In genomic region chr10:119413738-119414611, GRCh38 we compare ENCODE assay signal across 12 cellular contexts.
DNase-seq lines count a peak whose midpoint lies in the region; ATAC-seq and TF ChIP-seq lines count a peak whose summit lies in the region.
"Had no signal": no experiment of that assay in that cellular context is flagged by ENCODE, and none has a peak within 500 bp of the region (broad histone marks: within the 10 kb centered on the region; RNA-seq: fewer than 3 reads in every experiment).

No MANE protein-coding gene starts in this region.

- no peaks in the 10 kb centered on the region for H4K20me1 ChIP-seq in SK-N-SH (ENCODE audit: insufficient read depth)

- no peaks in the 10 kb centered on the region for H3K9me3 Mint-ChIP-seq in natural killer cell
- H3K9me3 Mint-ChIP-seq: IgD-negative memory B cell; natural killer cell treated with Interleukin-12 subunit alpha and Interleukin-12 subunit beta and Interleukin-15 and Interleukin-18, amount 100 ng/mL, for 72 hours; T-helper 1 cell treated with Interleukin-12 subunit alpha and Interleukin-12 subunit beta and Interleukin-4 antibody, amounts not matched to agents 30 μg/mL and 1 μg/mL, for 36 hours had no signal

- no peaks in the 10 kb centered on the region for H3K27me3 ChIP-seq in SK-N-SH (ENCODE audit: insufficient read depth)
- no peaks in the 10 kb centered on the region for H3K27me3 ChIP-seq in mucosa of stomach (ENCODE audit: control insufficient read depth, insufficient read depth, low read length)
- H3K27me3 ChIP-seq in vagina: no peaks in the 10 kb centered on the region

- CTCF ChIA-PET in SK-N-SH (lab: Yijun Ruan, JAX): interaction anchor here (0.9 to 7.5 kb wide), 4 partner anchors 31 to 215 kb away, joined by 3 to 87 read pairs (median 28); partner anchors contain the start of gene GRK5

- no peaks in the 10 kb centered on the region for H3K36me3 Mint-ChIP-seq in natural killer cell
- H3K36me3 Mint-ChIP-seq: natural killer cell treated with Interleukin-12 subunit alpha and Interleukin-12 subunit beta and Interleukin-15 and Interleukin-18, amount 100 ng/mL, for 72 hours had no signal

- 71% methylated on average over 11 of the region's 23 CpGs for WGBS in SK-N-SH (ENCODE audit: low lambda C conversion rate)

- no peak for TF ChIP-seq EP300 in SK-N-SH (IDR thresholded peaks at IDR 0.05; ENCODE audit: borderline replicate concordance in 1 of 2, low read depth in 1 of 2, low read length in 1 of 2)

- H3K79me2 ChIP-seq in SK-N-SH (ENCODE audit: insufficient read depth): no peaks in the 10 kb centered on the region

- H3F3A ChIP-seq in SK-N-SH (replicated peaks; ENCODE audit: insufficient read depth): no peaks in the 10 kb centered on the region

- DNase-seq in SK-N-SH (no peak), fibroblast of peridontal ligament (ENCODE audit: extremely low read depth) (peak; percentile 99), vagina (ENCODE audit: extremely low spot score in 2 of 2) (no peak), natural killer cell (no peak), NCI-H774 (lab: John Stamatoyannopoulos, UW) (no peak), activated gamma-delta T cell (lab: John Stamatoyannopoulos, UW) (no peak)
- DNase-seq: activated T-cell treated with anti-CD3 and anti-CD28 coated beads, Interleukin-2, amount 50 U/mL, for 1 hour had no signal

- H3K4me3 ChIP-seq in SK-N-SH (ENCODE audit: low read depth in 2 of 2, low read length in 1 of 2): no peak overlapping the region
- H3K4me3 ChIP-seq in mucosa of stomach (ENCODE audit: low read length): no peak overlapping the region
- H3K4me3 ChIP-seq in vagina: no peak overlapping the region

- H3K4me2 ChIP-seq in SK-N-SH: no peak overlapping the region

- no peaks in the 10 kb centered on the region for H3K27me3 Mint-ChIP-seq in natural killer cell (ENCODE audit: low read depth in 2 of 2)
- H3K27me3 Mint-ChIP-seq: IgD-negative memory B cell; natural killer cell treated with Interleukin-12 subunit alpha and Interleukin-12 subunit beta and Interleukin-15 and Interleukin-18, amount 100 ng/mL, for 72 hours had no signal

- H3K9ac ChIP-seq in SK-N-SH (no peak overlapping the region), mucosa of stomach (ENCODE audit: low read length) (peak overlapping the region; percentile 25)

- POLR2A ChIA-PET in SK-N-SH (lab: Yijun Ruan, JAX): interaction anchor here (0.7 kb wide), 1 partner anchor 202 kb away, joined by 3 read pairs; no protein-coding TSS in a partner anchor

- intact Hi-C loops in vagina (cut with DNase I): no loop called here
- intact Hi-C loops in natural killer cell (cut with micrococcal nuclease): no loop called here

- ATAC-seq in SK-N-SH treated with all-trans-retinoic acid at 6 μM for 48 hours (no peak), natural killer cell (no peak)
- ATAC-seq: natural killer cell treated with Interleukin-12 subunit alpha and Interleukin-12 subunit beta and Interleukin-15 and Interleukin-18, amount 100 ng/mL, for 72 hours had no signal

- H3K27ac ChIP-seq in SK-N-SH (ENCODE audit: low read depth in 2 of 2, low read length in 1 of 2): peak overlapping the region in 1 of 2 experiments; percentile 95; a peak in 2 of 4 replicates
- H3K27ac ChIP-seq in vagina: peak overlapping the region; percentile 88

- H3K4me3 Mint-ChIP-seq in natural killer cell: no peak overlapping the region
- H3K4me3 Mint-ChIP-seq: IgD-negative memory B cell; natural killer cell treated with Interleukin-12 subunit alpha and Interleukin-12 subunit beta and Interleukin-15 and Interleukin-18, amount 100 ng/mL, for 72 hours; T-helper 1 cell treated with Interleukin-12 subunit alpha and Interleukin-12 subunit beta and Interleukin-4 antibody, amounts not matched to agents 30 μg/mL and 1 μg/mL, for 36 hours had no signal

- H3K9me2 ChIP-seq in SK-N-SH: no peaks in the 10 kb centered on the region

- no peak overlapping the region for H3K27ac Mint-ChIP-seq in natural killer cell
- H3K27ac Mint-ChIP-seq: natural killer cell treated with Interleukin-12 subunit alpha and Interleukin-12 subunit beta and Interleukin-15 and Interleukin-18, amount 100 ng/mL, for 72 hours; T-helper 1 cell treated with Interleukin-12 subunit alpha and Interleukin-12 subunit beta and Interleukin-4 antibody, amounts not matched to agents 30 μg/mL and 1 μg/mL, for 36 hours had no signal

- H3K4me1 ChIP-seq in SK-N-SH (ENCODE audit: control insufficient read depth in 1 of 2, insufficient read depth in 2 of 2, low read depth in 1 of 2, low read length in 1 of 2): peaks cover 7 to 68% of the 10 kb centered on the region in 2 experiments; a peak in 2 of 4 replicates
- peaks cover 9% of the 10 kb centered on the region for H3K4me1 ChIP-seq in mucosa of stomach (ENCODE audit: control insufficient read depth, insufficient read depth, low read length)
- peaks cover 33% of the 10 kb centered on the region for H3K4me1 ChIP-seq in vagina

- H2AFZ ChIP-seq in SK-N-SH (ENCODE audit: low read depth): no peak overlapping the region

- TF ChIP-seq CTCF in SK-N-SH (IDR thresholded peaks at IDR 0.05): no peak
- TF ChIP-seq CTCF in vagina (IDR thresholded peaks at IDR 0.05): no peak
- TF ChIP-seq CTCF in natural killer cell (IDR thresholded peaks at IDR 0.05): no peak

- H3K36me3 ChIP-seq in SK-N-SH (replicated peaks in 1 of 2; ENCODE audit: control insufficient read depth in 1 of 2, insufficient read depth in 2 of 2, low read length in 1 of 2): no peaks in the 10 kb centered on the region
- H3K36me3 ChIP-seq in mucosa of stomach (ENCODE audit: control insufficient read depth, insufficient read depth, low read length): no peaks in the 10 kb centered on the region
- no peaks in the 10 kb centered on the region for H3K36me3 ChIP-seq in vagina

- H3K9me3 ChIP-seq in SK-N-SH (no peaks in the 10 kb centered on the region), mucosa of stomach (ENCODE audit: control insufficient read depth, low read length) (no peaks in the 10 kb centered on the region), vagina (no peaks in the 10 kb centered on the region)

- peaks cover 4 to 7% of the 10 kb centered on the region in 2 donors for H3K4me1 Mint-ChIP-seq in natural killer cell

- no peak for TF ChIP-seq RAD21 in SK-N-SH (IDR thresholded peaks at IDR 0.05; ENCODE audit: low read length)

- no peak for TF ChIP-seq POLR2A in vagina (IDR thresholded peaks at IDR 0.05)

TF ChIP-seq in SK-N-SH treated with all-trans-retinoic acid at 6 μM for 48 hours, 23 proteins besides CTCF, POLR2A, EP300 and RAD21 (continues in another document):
- TF ChIP-seq ISL1 (CRISPR knock-in tag; IDR thresholded peaks at IDR 0.05): no peak
- TF ChIP-seq TOX (CRISPR knock-in tag; IDR thresholded peaks at IDR 0.05; ENCODE audit: borderline replicate concordance): no peak
- no peak for TF ChIP-seq GLIS3 (CRISPR knock-in tag; IDR thresholded peaks at IDR 0.05)
- no peak for TF ChIP-seq ESRRG (CRISPR knock-in tag; IDR thresholded peaks at IDR 0.05)
- TF ChIP-seq, protein P1, sequence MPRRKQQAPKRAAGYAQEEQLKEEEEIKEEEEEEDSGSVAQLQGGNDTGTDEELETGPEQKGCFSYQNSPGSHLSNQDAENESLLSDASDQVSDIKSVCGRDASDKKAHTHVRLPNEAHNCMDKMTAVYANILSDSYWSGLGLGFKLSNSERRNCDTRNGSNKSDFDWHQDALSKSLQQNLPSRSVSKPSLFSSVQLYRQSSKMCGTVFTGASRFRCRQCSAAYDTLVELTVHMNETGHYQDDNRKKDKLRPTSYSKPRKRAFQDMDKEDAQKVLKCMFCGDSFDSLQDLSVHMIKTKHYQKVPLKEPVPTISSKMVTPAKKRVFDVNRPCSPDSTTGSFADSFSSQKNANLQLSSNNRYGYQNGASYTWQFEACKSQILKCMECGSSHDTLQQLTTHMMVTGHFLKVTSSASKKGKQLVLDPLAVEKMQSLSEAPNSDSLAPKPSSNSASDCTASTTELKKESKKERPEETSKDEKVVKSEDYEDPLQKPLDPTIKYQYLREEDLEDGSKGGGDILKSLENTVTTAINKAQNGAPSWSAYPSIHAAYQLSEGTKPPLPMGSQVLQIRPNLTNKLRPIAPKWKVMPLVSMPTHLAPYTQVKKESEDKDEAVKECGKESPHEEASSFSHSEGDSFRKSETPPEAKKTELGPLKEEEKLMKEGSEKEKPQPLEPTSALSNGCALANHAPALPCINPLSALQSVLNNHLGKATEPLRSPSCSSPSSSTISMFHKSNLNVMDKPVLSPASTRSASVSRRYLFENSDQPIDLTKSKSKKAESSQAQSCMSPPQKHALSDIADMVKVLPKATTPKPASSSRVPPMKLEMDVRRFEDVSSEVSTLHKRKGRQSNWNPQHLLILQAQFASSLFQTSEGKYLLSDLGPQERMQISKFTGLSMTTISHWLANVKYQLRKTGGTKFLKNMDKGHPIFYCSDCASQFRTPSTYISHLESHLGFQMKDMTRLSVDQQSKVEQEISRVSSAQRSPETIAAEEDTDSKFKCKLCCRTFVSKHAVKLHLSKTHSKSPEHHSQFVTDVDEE (CRISPR knock-in tag; IDR thresholded peaks at IDR 0.05): peak; percentile 26; the same call in 1 of the 2 replicates

TF ChIP-seq in SK-N-SH, 30 proteins besides CTCF, POLR2A, EP300 and RAD21 (continues in another document):
- TF ChIP-seq PBX3 (IDR thresholded peaks at IDR 0.05): no peak
- TF ChIP-seq, protein P2, sequence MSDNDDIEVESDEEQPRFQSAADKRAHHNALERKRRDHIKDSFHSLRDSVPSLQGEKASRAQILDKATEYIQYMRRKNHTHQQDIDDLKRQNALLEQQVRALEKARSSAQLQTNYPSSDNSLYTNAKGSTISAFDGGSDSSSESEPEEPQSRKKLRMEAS (IDR thresholded peaks at IDR 0.05; ENCODE audit: low read depth): no peak
